Comparison of ENCODE assay signal across 31 cellular contexts in the genomic region with DNA sequence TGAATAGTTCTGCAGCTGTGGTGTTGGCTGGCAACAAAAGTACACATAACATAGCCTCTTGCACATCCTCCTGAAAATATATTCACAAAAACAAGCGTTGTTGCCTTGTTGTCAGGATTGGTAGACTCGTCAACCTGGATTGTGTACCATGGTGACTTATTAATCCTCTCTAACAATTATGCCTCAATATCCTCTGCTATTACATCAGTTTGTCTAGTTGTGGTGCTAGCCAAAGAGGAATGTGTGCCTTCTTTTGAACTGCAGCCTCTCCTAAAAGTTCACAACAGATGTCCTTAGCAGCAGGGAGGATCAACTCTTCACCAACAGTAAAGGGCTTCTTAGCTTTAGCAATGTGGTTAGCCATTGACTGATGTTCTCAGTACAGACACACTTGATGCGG.
"Had no signal": no experiment of that assay in that cellular context is flagged by ENCODE, and none has a peak within 500 bp of the region (broad histone marks: within the 10 kb centered on the region; RNA-seq: fewer than 3 reads in every experiment).

No MANE protein-coding gene starts in this region.

- ATAC-seq: activated CD4-positive, CD25-positive, alpha-beta regulatory T cell treated with anti-CD3 and anti-CD28 coated beads, Interleukin-2, amount 50 U/mL, for 24 hours; activated naive CD8-positive, alpha-beta T cell treated with anti-CD3 and anti-CD28 coated beads, Interleukin-2, amount 50 U/mL, for 24 hours; foreskin keratinocyte; heart left ventricle; left colon; naive thymus-derived CD8-positive, alpha-beta T cell; sciatic nerve; stimulated activated naive B cell treated with anti-CD40 and anti-IgM and Interleukin-4, amounts not matched to agents 10 μg/mL and 1 μg/mL and 100 μg/mL, for 72 hours had no signal

- DNase-seq: activated CD4-positive, alpha-beta T cell treated with anti-CD3 and anti-CD28 coated beads for 48 hours; activated CD4-positive, alpha-beta T cell treated with anti-CD3 and anti-CD28 coated beads, Interleukin-2, amount 50 U/mL, for 48 hours; activated CD8-positive, alpha-beta memory T cell treated with anti-CD3 and anti-CD28 coated beads, Interleukin-2, amount 50 U/mL, for 4 hours; activated gamma-delta T cell; activated naive CD4-positive, alpha-beta T cell treated with anti-CD3 and anti-CD28 coated beads, Interleukin-2, amount 50 U/mL, for 16 hours; activated naive CD8-positive, alpha-beta T cell treated with anti-CD3 and anti-CD28 coated beads, Interleukin-2, amount 50 U/mL, for 24 hours; activated T-cell treated with anti-CD3 and anti-CD28 coated beads, Interleukin-2, amount 50 U/mL, for 1 hour; amygdala; dermis blood vessel endothelial cell; effector CD4-positive, alpha-beta T cell; foreskin keratinocyte; heart left ventricle; hypothalamus; immature natural killer cell; kidney; left colon; midbrain; naive thymus-derived CD8-positive, alpha-beta T cell; stimulated activated CD4-positive, alpha-beta T cell treated with anti-CD3 and anti-CD28 coated beads, Interleukin-1b, Interleukin-23, amount 100 ng/mL, for 48 hours; stimulated activated naive B cell treated with anti-CD40 and anti-IgM and Interleukin-4, amounts not matched to agents 10 μg/mL and 1 μg/mL and 100 μg/mL, for 72 hours; stomach; tibial artery had no signal

- H3K4me3 Mint-ChIP-seq: activated naive CD8-positive, alpha-beta T cell treated with anti-CD3 and anti-CD28 coated beads, Interleukin-2, amount 50 U/mL, for 24 hours; activated T-helper 1 cell treated with anti-CD3 and anti-CD28 coated beads, Interleukin-12 subunit alpha, Interleukin-12 subunit beta, Interleukin-2, Interleukin-4 antibody, amounts not matched to agents 30 ng/mL and 10 ng/mL and 1 ng/mL, durations not matched to agents 14 hours and 24 hours and 36 hours; central memory CD8-positive, alpha-beta T cell; immature natural killer cell; naive thymus-derived CD8-positive, alpha-beta T cell; stimulated activated naive B cell treated with anti-CD40 and anti-IgM and Interleukin-4, amounts not matched to agents 10 μg/mL and 1 μg/mL and 100 μg/mL, for 72 hours had no signal

- FAIRE-seq: bronchial epithelial cell, colon, kidney had no signal

- H3K4me3 ChIP-seq: esophagus muscularis mucosa, heart left ventricle, skin epidermis, stomach, tibial artery had no signal

- H3K27me3 Mint-ChIP-seq: central memory CD8-positive, alpha-beta T cell; naive thymus-derived CD8-positive, alpha-beta T cell; stimulated activated naive B cell treated with anti-CD40 and anti-IgM and Interleukin-4, amounts not matched to agents 10 μg/mL and 1 μg/mL and 100 μg/mL, for 72 hours had no signal

- H3K9me3 Mint-ChIP-seq: activated naive CD8-positive, alpha-beta T cell treated with anti-CD3 and anti-CD28 coated beads, Interleukin-2, amount 50 U/mL, for 24 hours; activated T-helper 1 cell treated with anti-CD3 and anti-CD28 coated beads, Interleukin-12 subunit alpha, Interleukin-12 subunit beta, Interleukin-2, Interleukin-4 antibody, amounts not matched to agents 30 ng/mL and 10 ng/mL and 1 ng/mL, durations not matched to agents 14 hours and 24 hours and 36 hours; central memory CD8-positive, alpha-beta T cell; immature natural killer cell; naive thymus-derived CD8-positive, alpha-beta T cell had no signal

- H3K27ac Mint-ChIP-seq: activated naive CD8-positive, alpha-beta T cell treated with anti-CD3 and anti-CD28 coated beads, Interleukin-2, amount 50 U/mL, for 24 hours; activated T-helper 1 cell treated with anti-CD3 and anti-CD28 coated beads, Interleukin-12 subunit alpha, Interleukin-12 subunit beta, Interleukin-2, Interleukin-4 antibody, amounts not matched to agents 30 ng/mL and 10 ng/mL and 1 ng/mL, durations not matched to agents 14 hours and 24 hours and 36 hours; immature natural killer cell; naive thymus-derived CD8-positive, alpha-beta T cell; stimulated activated naive B cell treated with anti-CD40 and anti-IgM and Interleukin-4, amounts not matched to agents 10 μg/mL and 1 μg/mL and 100 μg/mL, for 72 hours had no signal

- H3K9me3 ChIP-seq: esophagus muscularis mucosa, heart left ventricle, stomach, tibial artery had no signal

- H3K27me3 ChIP-seq: esophagus muscularis mucosa, foreskin keratinocyte, heart left ventricle, stomach, tibial artery had no signal

- H3K4me1 ChIP-seq: foreskin keratinocyte had no signal

- H3K36me3 ChIP-seq: esophagus muscularis mucosa, heart left ventricle, stomach, tibial artery had no signal

- H3K27ac ChIP-seq: esophagus muscularis mucosa, foreskin keratinocyte, heart left ventricle, skin epidermis, stomach, tibial artery, VCaP had no signal
